Comparison of ENCODE assay signal across 7 cellular contexts in the genomic region with DNA sequence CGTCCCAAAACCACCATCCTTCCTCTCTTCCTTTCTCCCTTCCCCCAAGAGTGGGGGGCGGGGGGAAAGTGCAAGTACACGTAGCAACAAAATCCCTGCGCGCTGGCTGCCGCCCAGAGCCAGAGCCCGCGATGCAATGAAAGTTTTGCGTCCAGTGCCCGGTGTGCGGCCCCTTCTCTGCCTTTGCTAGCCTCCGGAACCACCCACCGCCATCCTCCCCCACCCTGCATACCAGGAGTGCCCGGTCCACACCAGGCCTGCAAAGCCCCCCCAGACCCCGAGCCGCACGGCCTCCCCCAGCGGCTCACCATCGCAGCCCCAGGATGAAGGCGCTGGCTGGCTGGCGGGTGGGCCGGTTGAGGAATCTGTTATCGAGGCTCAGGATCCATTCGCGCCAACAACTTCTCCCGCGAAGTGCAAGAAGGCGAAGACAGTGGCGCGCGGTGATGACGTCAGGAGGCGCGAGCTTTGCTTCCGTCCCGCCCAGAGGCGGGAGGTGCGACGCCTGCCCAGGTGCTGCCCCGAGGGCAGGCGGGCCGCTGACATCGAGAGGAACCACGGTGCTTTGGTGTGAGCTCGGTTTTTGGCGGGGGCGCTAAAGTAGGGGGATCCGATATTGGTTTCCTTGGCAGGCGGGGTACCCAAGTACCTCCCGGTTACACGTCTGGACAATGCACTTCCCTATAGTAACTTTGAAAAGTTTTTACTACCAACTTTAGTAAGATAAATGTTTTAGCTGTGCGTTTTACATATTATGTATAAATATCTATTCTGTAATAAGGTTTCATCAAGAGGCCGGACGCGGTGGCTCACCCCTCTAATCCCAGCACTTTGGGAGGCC. TPM values are rescaled to one million over a fixed set of nuclear protein-coding genes. Genes with fewer than 3 reads are reported as not detected.
DNase-seq lines count a peak whose midpoint lies in the region; ATAC-seq and TF ChIP-seq lines count a peak whose summit lies in the region.

A gene with protein sequence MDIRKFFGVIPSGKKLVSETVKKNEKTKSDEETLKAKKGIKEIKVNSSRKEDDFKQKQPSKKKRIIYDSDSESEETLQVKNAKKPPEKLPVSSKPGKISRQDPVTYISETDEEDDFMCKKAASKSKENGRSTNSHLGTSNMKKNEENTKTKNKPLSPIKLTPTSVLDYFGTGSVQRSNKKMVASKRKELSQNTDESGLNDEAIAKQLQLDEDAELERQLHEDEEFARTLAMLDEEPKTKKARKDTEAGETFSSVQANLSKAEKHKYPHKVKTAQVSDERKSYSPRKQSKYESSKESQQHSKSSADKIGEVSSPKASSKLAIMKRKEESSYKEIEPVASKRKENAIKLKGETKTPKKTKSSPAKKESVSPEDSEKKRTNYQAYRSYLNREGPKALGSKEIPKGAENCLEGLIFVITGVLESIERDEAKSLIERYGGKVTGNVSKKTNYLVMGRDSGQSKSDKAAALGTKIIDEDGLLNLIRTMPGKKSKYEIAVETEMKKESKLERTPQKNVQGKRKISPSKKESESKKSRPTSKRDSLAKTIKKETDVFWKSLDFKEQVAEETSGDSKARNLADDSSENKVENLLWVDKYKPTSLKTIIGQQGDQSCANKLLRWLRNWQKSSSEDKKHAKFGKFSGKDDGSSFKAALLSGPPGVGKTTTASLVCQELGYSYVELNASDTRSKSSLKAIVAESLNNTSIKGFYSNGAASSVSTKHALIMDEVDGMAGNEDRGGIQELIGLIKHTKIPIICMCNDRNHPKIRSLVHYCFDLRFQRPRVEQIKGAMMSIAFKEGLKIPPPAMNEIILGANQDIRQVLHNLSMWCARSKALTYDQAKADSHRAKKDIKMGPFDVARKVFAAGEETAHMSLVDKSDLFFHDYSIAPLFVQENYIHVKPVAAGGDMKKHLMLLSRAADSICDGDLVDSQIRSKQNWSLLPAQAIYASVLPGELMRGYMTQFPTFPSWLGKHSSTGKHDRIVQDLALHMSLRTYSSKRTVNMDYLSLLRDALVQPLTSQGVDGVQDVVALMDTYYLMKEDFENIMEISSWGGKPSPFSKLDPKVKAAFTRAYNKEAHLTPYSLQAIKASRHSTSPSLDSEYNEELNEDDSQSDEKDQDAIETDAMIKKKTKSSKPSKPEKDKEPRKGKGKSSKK (minus strand): TSS at position 432 of the 841 bp plus-strand sequence. CDS start 121 bp downstream, at position 311.

- DNase-seq in NCI-H2227 treated with DMSO at 0.1 percent for 48 hours (lab: John Stamatoyannopoulos, UW) = peak; percentile 79
- peak; percentile 91 for DNase-seq in mammary epithelial cell
- peak; percentile 95 for DNase-seq in iPS-NIHi7 (ENCODE audit: extremely low spot score)
- peak; percentile 59 for DNase-seq in smooth muscle cell (lab: John Stamatoyannopoulos, UW; ENCODE audit: unreplicated experiment)

- no peak for TF ChIP-seq CTCF in WI38 (IDR thresholded peaks at IDR 0.05; ENCODE audit: low read depth, low read length)
- TF ChIP-seq CTCF in mammary epithelial cell (conservative IDR thresholded peaks at IDR 0.05 in 1 of 2, IDR thresholded peaks at IDR 0.05 in 1 of 2; ENCODE audit: extremely low read depth in 1 of 2, insufficient read depth in 1 of 2, low read depth in 1 of 2, low read length in 2 of 2) = no peak
- no peak for TF ChIP-seq CTCF in smooth muscle cell (IDR thresholded peaks at IDR 0.05; ENCODE audit: borderline replicate concordance, insufficient read depth, poor library complexity, severe bottlenecking)

- intact Hi-C loops in mammary epithelial cell (cut with micrococcal nuclease) = no loop called here

- H3K4me2 ChIP-seq in mammary epithelial cell (ENCODE audit: insufficient read depth, low read depth, low read length) = peak within 1 kb of the TSS; percentile 88
- peak within 1 kb of the TSS; percentile 87 for H3K4me2 ChIP-seq in smooth muscle cell

- H3K79me2 ChIP-seq in mammary epithelial cell (ENCODE audit: insufficient read depth, low read length) (peaks cover 53% of the 10 kb centered on the region), smooth muscle cell (ENCODE audit: low read depth) (peaks cover 50% of the 10 kb centered on the region)

- in situ Hi-C loops in mammary epithelial cell (cut with MboI; ENCODE audit: low sequenced_read_pairs in 2 of 2) = no loop called here

- 16% methylated on average over 21 of the region's 55 CpGs for WGBS in mammary epithelial cell (ENCODE audit: low coverage, missing lambda C conversion rate)
- WGBS in smooth muscle cell (ENCODE audit: low lambda C conversion rate) = 8% methylated on average over 52 of the region's 55 CpGs

- CTCF ChIA-PET in mammary epithelial cell (lab: Charles Lee; ENCODE audit: low non-redundant PET) = interaction anchor here (0.6 kb wide), 1 partner anchor 66 kb away, joined by 4 read pairs; no protein-coding TSS in a partner anchor

- no peaks in the 10 kb centered on the region for H3K9me3 ChIP-seq in mammary epithelial cell (replicated peaks; ENCODE audit: insufficient read depth, low read length)
- no peaks in the 10 kb centered on the region for H3K9me3 ChIP-seq in smooth muscle cell (replicated peaks; ENCODE audit: low read depth)

- H3K4me3 ChIP-seq in WI38 (ENCODE audit: low read depth, low read length) (peak within 1 kb of the TSS; percentile 85), mammary epithelial cell (replicated peaks in 1 of 3; ENCODE audit: insufficient read depth in 1 of 3, low read depth in 2 of 3, low read length in 3 of 3) (peak within 1 kb of the TSS; percentile 89 to 100 (median 93)), smooth muscle cell (peak within 1 kb of the TSS; percentile 80)

- H3K4me1 ChIP-seq in mammary epithelial cell (ENCODE audit: insufficient read depth, low read length) (peaks cover 9% of the 10 kb centered on the region), smooth muscle cell (ENCODE audit: low read depth) (peaks cover 11% of the 10 kb centered on the region)

- peak; percentile 77 for ATAC-seq in GM18520 (IDR thresholded peaks at IDR 0.05; ENCODE audit: unreplicated experiment)
- ATAC-seq in HG03095 (IDR thresholded peaks at IDR 0.05; ENCODE audit: unreplicated experiment) = peak; percentile 59

- dilution Hi-C loops in mammary epithelial cell (cut with HindIII; ENCODE audit: low sequenced_read_pairs) = loop anchor here (5.0 kb wide), 1 partner anchor 66 kb away; no protein-coding TSS in a partner anchor

- BruUV-seq in mammary epithelial cell (replicated peaks; lab: Mats Ljungman, UMichigan) = TSS peak; percentile 66

- H3K27me3 ChIP-seq in mammary epithelial cell (ENCODE audit: insufficient read depth, low read length) (no peaks in the 10 kb centered on the region), smooth muscle cell (ENCODE audit: low read depth) (no peaks in the 10 kb centered on the region)

- no peaks in the 10 kb centered on the region for H3F3A ChIP-seq in smooth muscle cell (ENCODE audit: low read depth)

- H3K27ac ChIP-seq in mammary epithelial cell (ENCODE audit: insufficient read depth, low read depth, low read length) (peak within 1 kb of the TSS; percentile 74), smooth muscle cell (ENCODE audit: low read depth) (peak within 1 kb of the TSS; percentile 54)

- peak within 1 kb of the TSS; percentile 93 for H2AFZ ChIP-seq in mammary epithelial cell (ENCODE audit: low read depth, low read length)
- peak within 1 kb of the TSS; percentile 99 for H2AFZ ChIP-seq in smooth muscle cell (ENCODE audit: low read depth)

- H3K9ac ChIP-seq in mammary epithelial cell (ENCODE audit: insufficient read depth, low read length) (peak within 1 kb of the TSS; percentile 92), smooth muscle cell (ENCODE audit: low read depth) (peak within 1 kb of the TSS; percentile 91)

- no peaks in the 10 kb centered on the region for H3K36me3 ChIP-seq in mammary epithelial cell (ENCODE audit: insufficient read depth, low read length)
- no peaks in the 10 kb centered on the region for H3K36me3 ChIP-seq in smooth muscle cell (ENCODE audit: low read depth)

- H4K20me1 ChIP-seq in mammary epithelial cell (ENCODE audit: insufficient read depth, low read length) = no peaks in the 10 kb centered on the region
- H4K20me1 ChIP-seq in smooth muscle cell (ENCODE audit: low read depth) = peaks cover 34% of the 10 kb centered on the region

RNA-seq across cellular contexts. Expression of the gene that starts here (rescaled TPM):
- total RNA-seq in mammary epithelial cell (10 to 100 TPM; 36.2 to 70.9 TPM), smooth muscle cell (48.0 and 54.7 TPM in 2 replicates)
- polyA plus RNA-seq in mammary epithelial cell (30.5 TPM), smooth muscle cell (25.3 and 36.3 TPM in 2 replicates)
- 82.4 TPM for polyA minus RNA-seq in mammary epithelial cell

Comparison
In these comparisons a context has a peak if more than half of its experiments do, and no peak if none do; other contexts are left out.
1. Peak in every context shown above with its lines: DNase-seq, ATAC-seq, H3K4me3 ChIP-seq and H3K27ac ChIP-seq.